Comparison of ENCODE assay signal across 8 cellular contexts in genomic region chr13:36920612-36921185, GRCh38. TPM values are rescaled to one million over a fixed set of nuclear protein-coding genes. Genes with fewer than 3 reads are reported as not detected.
DNase-seq lines count a peak whose midpoint lies in the region; TF ChIP-seq lines count a peak whose summit lies in the region.

No MANE protein-coding gene starts in this region.

- H3K9me3 ChIP-seq in SK-N-MC (ENCODE audit: low read depth, low read length): no peaks in the 10 kb centered on the region
- H3K9me3 ChIP-seq in skeletal muscle satellite cell (replicated peaks; ENCODE audit: low read length): no peaks in the 10 kb centered on the region

- H3K9me3 Mint-ChIP-seq in glutamatergic neuron (ENCODE audit: unreplicated experiment): peaks cover 13% of the 10 kb centered on the region

- peaks cover 11% of the 10 kb centered on the region for H3K27me3 Mint-ChIP-seq in glutamatergic neuron (ENCODE audit: unreplicated experiment)

- peak overlapping the region; percentile 67 for H3K4me2 ChIP-seq in skeletal muscle satellite cell (ENCODE audit: low read length)

- H3K4me3 ChIP-seq in H7 (ENCODE audit: insufficient read depth, low read depth, low read length): peak overlapping the region; percentile 42
- H3K4me3 ChIP-seq in SK-N-MC: peak overlapping the region; percentile 74
- peak overlapping the region; percentile 74 for H3K4me3 ChIP-seq in skeletal muscle satellite cell (ENCODE audit: low read length)

- peak overlapping the region; percentile 90 for H3K27ac Mint-ChIP-seq in glutamatergic neuron (ENCODE audit: unreplicated experiment)

- H3K36me3 ChIP-seq in H7 (replicated peaks; ENCODE audit: control insufficient read depth, insufficient read depth, low read length) (no peaks in the 10 kb centered on the region), SK-N-MC (ENCODE audit: insufficient read depth, low read length) (no peaks in the 10 kb centered on the region), skeletal muscle satellite cell (ENCODE audit: insufficient read depth, low read length) (no peaks in the 10 kb centered on the region)

- H3K27me3 ChIP-seq in H7 (ENCODE audit: control insufficient read depth, insufficient read depth, low read length): peaks cover 16% of the 10 kb centered on the region
- no peaks in the 10 kb centered on the region for H3K27me3 ChIP-seq in skeletal muscle satellite cell (ENCODE audit: control insufficient read depth, insufficient read depth, low read length)

- no peaks in the 10 kb centered on the region for H3K36me3 Mint-ChIP-seq in glutamatergic neuron (ENCODE audit: unreplicated experiment)

- peak overlapping the region; percentile 79 for H3K4me3 Mint-ChIP-seq in glutamatergic neuron (ENCODE audit: unreplicated experiment)

- peaks cover 13% of the 10 kb centered on the region for H3K4me1 ChIP-seq in skeletal muscle satellite cell (ENCODE audit: control insufficient read depth, insufficient read depth, low read length)

- H3K27ac ChIP-seq in SK-N-MC: peak overlapping the region; percentile 96

- no peak for DNase-seq in H7
- DNase-seq in SK-N-MC (ENCODE audit: low read depth, low spot score): no peak
- DNase-seq in glutamatergic neuron: no peak
- no peak for DNase-seq in LoVo (ENCODE audit: low spot score)
- no peak for DNase-seq in activated effector memory CD4-positive, alpha-beta T cell treated with Interleukin-2 at 50 U/mL for 16 hours
- no peak for DNase-seq in stimulated activated CD8-positive, alpha-beta memory T cell treated with anti-CD3 and anti-CD28 coated beads, Interleukin-4, amount 100 ng/mL, for 48 hours
- DNase-seq in NCI-H1436 (lab: John Stamatoyannopoulos, UW): no peak

- TF ChIP-seq CTCF in glutamatergic neuron (IDR thresholded peaks at IDR 0.05; ENCODE audit: partially characterized antibody, unreplicated experiment): no peak

- H3K9ac ChIP-seq in SK-N-MC (ENCODE audit: insufficient read length) (peak overlapping the region; percentile 70), skeletal muscle satellite cell (ENCODE audit: low read depth, low read length) (peak overlapping the region; percentile 65)

- H3K4me1 Mint-ChIP-seq in glutamatergic neuron (ENCODE audit: low read depth, unreplicated experiment): peaks cover 24% of the 10 kb centered on the region

RNA-seq across cellular contexts. Expression of gene SMAD9, which starts 0.7 kb away (rescaled TPM):
- total RNA-seq in H7 (2014; rRNA removed; shearing (Covaris generic)): 0.59 and 0.81 TPM in 2 replicates
- 43.6 TPM for total RNA-seq in glutamatergic neuron (ENCODE audit: unreplicated experiment)
- total RNA-seq in skeletal muscle satellite cell (2012; rRNA removed): 3.5 and 3.8 TPM in 2 replicates

Comparison
In these comparisons a context has a peak if more than half of its experiments do, and no peak if none do; other contexts are left out.
1. RNA of gene SMAD9, which starts 0.7 kb away (total RNA-seq): 43.6 TPM in glutamatergic neuron (single experiment); 0.59 to 0.81 TPM in H7; every median in the first group is over 10 times any median in the second.
2. Peak in every context shown above with its lines, with median percentiles within 50 percentile points of each other: H3K4me3 ChIP-seq.